ENCODE assay signal across 1 cellular context in genomic region chr6:122801397-122801796, GRCh38.
TF ChIP-seq lines count a peak whose summit lies in the region.

No MANE protein-coding gene starts in this region.

TF ChIP-seq in HepG2, 621 proteins besides CTCF, POLR2A, EP300 and RAD21 (continues in another document):
- TF ChIP-seq TMF1 (CRISPR knock-in tag; IDR thresholded peaks at IDR 0.05; ENCODE audit: low read depth) (no peak), ZNF562 (CRISPR knock-in tag; IDR thresholded peaks at IDR 0.05; ENCODE audit: borderline replicate concordance) (no peak), KMT2A (CRISPR knock-in tag; IDR thresholded peaks at IDR 0.05) (no peak), SOX6 (IDR thresholded peaks at IDR 0.05) (no peak), SOX6 (CRISPR knock-in tag; IDR thresholded peaks at IDR 0.05) (0 out of 2 replicates have a peak, but pooled peaks have one; percentile 28), ZBTB7A (CRISPR knock-in tag; IDR thresholded peaks at IDR 0.05) (no peak), ZNF160 (CRISPR knock-in tag; IDR thresholded peaks at IDR 0.05) (no peak), ZSCAN31 (CRISPR knock-in tag; IDR thresholded peaks at IDR 0.05; ENCODE audit: low read depth) (no peak), ATAD3A (CRISPR knock-in tag; IDR thresholded peaks at IDR 0.05) (no peak), GLI4 (CRISPR knock-in tag; IDR thresholded peaks at IDR 0.05; ENCODE audit: borderline replicate concordance) (no peak), NFKBIZ (CRISPR knock-in tag; IDR thresholded peaks at IDR 0.05) (no peak), KLF6 (CRISPR knock-in tag; IDR thresholded peaks at IDR 0.05) (no peak), HIC2 (CRISPR knock-in tag; IDR thresholded peaks at IDR 0.05; ENCODE audit: low read depth) (no peak), MTA1 (CRISPR knock-in tag; IDR thresholded peaks at IDR 0.05; ENCODE audit: borderline replicate concordance) (no peak), ZBTB33 (CRISPR knock-in tag; IDR thresholded peaks at IDR 0.05) (no peak), CENPBD1 (CRISPR knock-in tag; IDR thresholded peaks at IDR 0.05; ENCODE audit: borderline replicate concordance, low read depth) (no peak), ETV5 (CRISPR knock-in tag; IDR thresholded peaks at IDR 0.05; ENCODE audit: borderline replicate concordance) (peak; percentile 53; the same call in 1 of the 2 replicates), FOXK1 (CRISPR knock-in tag; IDR thresholded peaks at IDR 0.05; ENCODE audit: borderline replicate concordance, low read depth) (no peak), ZNF121 (CRISPR knock-in tag; IDR thresholded peaks at IDR 0.05) (no peak), ZNF317 (CRISPR knock-in tag; IDR thresholded peaks at IDR 0.05) (no peak), ASH2L (IDR thresholded peaks at IDR 0.05; ENCODE audit: insufficient read length, low read depth, low read length) (no peak), AHDC1 (CRISPR knock-in tag; IDR thresholded peaks at IDR 0.05; ENCODE audit: borderline replicate concordance) (peak; percentile 61; the same call in 1 of the 2 replicates), ZNF619 (CRISPR knock-in tag; IDR thresholded peaks at IDR 0.05) (no peak), FOXP1 (IDR thresholded peaks at IDR 0.05) (no peak), FOXP1 (CRISPR knock-in tag; IDR thresholded peaks at IDR 0.05) (peak; percentile 62; the same call in 1 of the 2 replicates), ZNF784 (CRISPR knock-in tag; IDR thresholded peaks at IDR 0.05; ENCODE audit: borderline replicate concordance) (no peak), PAF1 (CRISPR knock-in tag; IDR thresholded peaks at IDR 0.05) (no peak), ZC3H13 (CRISPR knock-in tag; IDR thresholded peaks at IDR 0.05) (no peak), FIP1L1 (IDR thresholded peaks at IDR 0.05; ENCODE audit: borderline replicate concordance, insufficient read depth, low read depth, low read length) (no peak), HDAC2 (CRISPR knock-in tag; IDR thresholded peaks at IDR 0.05) (no peak), ELF3 (CRISPR knock-in tag; IDR thresholded peaks at IDR 0.05) (0 out of 2 replicates have a peak, but pooled peaks have one; percentile 12), PAXIP1 (CRISPR knock-in tag; conservative IDR thresholded peaks at IDR 0.05) (peak; percentile 74), MED13 (CRISPR knock-in tag; IDR thresholded peaks at IDR 0.05) (no peak), SOX5 (CRISPR knock-in tag; IDR thresholded peaks at IDR 0.05; ENCODE audit: borderline replicate concordance) (peak; percentile 57; the same call in 1 of the 2 replicates), NFYC (CRISPR knock-in tag; IDR thresholded peaks at IDR 0.05) (no peak), NFIB (CRISPR knock-in tag; IDR thresholded peaks at IDR 0.05; ENCODE audit: borderline replicate concordance) (no peak), ZIK1 (CRISPR knock-in tag; IDR thresholded peaks at IDR 0.05; ENCODE audit: borderline replicate concordance, low read depth) (no peak), PRDM4 (CRISPR knock-in tag; IDR thresholded peaks at IDR 0.05; ENCODE audit: borderline replicate concordance) (no peak), ZFAT (CRISPR knock-in tag; conservative IDR thresholded peaks at IDR 0.05) (no peak), FOXA3 (CRISPR knock-in tag; IDR thresholded peaks at IDR 0.05) (peak; percentile 47; the same call in 1 of the 2 replicates), ZSCAN20 (CRISPR knock-in tag; IDR thresholded peaks at IDR 0.05; ENCODE audit: borderline replicate concordance) (no peak), ZNF691 (CRISPR knock-in tag; IDR thresholded peaks at IDR 0.05; ENCODE audit: borderline replicate concordance, low read depth) (no peak), ZFP37 (CRISPR knock-in tag; IDR thresholded peaks at IDR 0.05; ENCODE audit: borderline replicate concordance) (no peak), U2AF1 (optimal IDR thresholded peaks at IDR 0.05; ENCODE audit: low read depth, low read length) (no peak), HNRNPK (IDR thresholded peaks at IDR 0.05; ENCODE audit: low read depth, low read length, poor library complexity, severe bottlenecking) (no peak), TOPORS (CRISPR knock-in tag; IDR thresholded peaks at IDR 0.05) (no peak), MIXL1 (CRISPR knock-in tag; IDR thresholded peaks at IDR 0.05) (peak; percentile 95), MNT (IDR thresholded peaks at IDR 0.05) (no peak), KAT8 (CRISPR knock-in tag; IDR thresholded peaks at IDR 0.05) (no peak), ZNF292 (CRISPR knock-in tag; IDR thresholded peaks at IDR 0.05; ENCODE audit: borderline replicate concordance, low read depth) (no peak)
